Comparison of ENCODE assay signal across 8 cellular contexts in the genomic region with DNA sequence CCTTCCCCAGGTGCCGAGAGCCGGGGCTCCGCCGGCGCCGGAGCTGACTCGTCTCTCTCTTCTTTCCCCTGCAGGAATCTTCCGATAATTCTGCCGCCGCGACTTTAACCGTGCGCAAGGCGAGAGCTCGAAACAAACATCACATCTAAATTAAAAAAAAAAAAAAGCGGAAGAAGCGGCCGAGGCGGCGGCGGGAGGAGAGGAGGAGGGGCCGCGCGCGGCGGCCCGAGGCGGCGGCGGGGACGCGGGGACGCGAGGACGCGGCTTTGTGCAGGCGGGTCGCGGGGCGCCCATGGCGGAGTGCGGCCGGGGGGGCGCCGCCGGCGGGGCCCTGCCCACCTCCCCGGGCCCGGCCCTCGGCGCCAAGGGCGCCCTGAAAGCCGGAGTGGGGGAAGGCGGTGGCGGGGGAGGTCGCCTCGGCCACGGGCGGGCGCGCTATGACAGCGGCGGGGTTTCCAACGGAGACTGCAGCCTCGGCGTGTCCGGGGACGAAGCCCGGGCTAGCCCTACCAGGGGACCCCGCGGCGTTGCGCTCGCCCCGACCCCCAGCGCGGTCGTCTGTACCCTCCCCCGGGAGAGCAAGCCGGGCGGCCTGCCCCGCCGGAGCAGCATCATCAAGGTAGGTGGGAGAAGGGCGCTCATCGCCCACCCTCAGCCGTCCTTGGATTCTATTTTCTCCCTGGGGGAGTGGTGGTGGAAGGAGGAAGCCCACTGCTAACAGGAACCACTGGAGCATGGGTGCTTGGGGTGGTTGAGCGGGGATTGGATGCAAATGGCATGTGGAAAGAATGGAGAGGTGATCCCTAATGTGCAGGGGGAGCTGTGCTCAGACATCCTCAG. TPM values are rescaled to one million over a fixed set of nuclear protein-coding genes. Genes with fewer than 3 reads are reported as not detected.
DNase-seq lines count a peak whose midpoint lies in the region; ATAC-seq and TF ChIP-seq lines count a peak whose summit lies in the region.

A gene (plus strand): TSS at position 208 of the 840 bp plus-strand sequence. CDS start 85 bp downstream, at position 293.

- peak; percentile 80 for DNase-seq in GM13976 (ENCODE audit: low spot score)
- DNase-seq in MV-4-11 (lab: John Stamatoyannopoulos, UW): peak; percentile 47
- peak; percentile 90 for DNase-seq in activated CD4-positive, alpha-beta T cell treated with anti-CD3 and anti-CD28 coated beads, Interleukin-2, amount 10 ng/mL, durations not matched to agents 24 days and 14 days
- peak in 1 of 2 donors; percentile 47 for DNase-seq in dermis microvascular lymphatic vessel endothelial cell (ENCODE audit: low read depth in 2 of 2)
- peak; percentile 38 for DNase-seq in lung (ENCODE audit: low spot score)
- DNase-seq in stimulated activated CD8-positive, alpha-beta memory T cell treated with anti-CD3 and anti-CD28 coated beads, Interleukin-12 subunit alpha, Interleukin-12 subunit beta, amount 100 ng/mL, for 1 hour (ENCODE audit: low read depth): peak; percentile 45
- no peak for DNase-seq in COR-L47 (lab: John Stamatoyannopoulos, UW)

- TF ChIP-seq CTCF in GM13976 (IDR thresholded peaks at IDR 0.05; ENCODE audit: borderline replicate concordance, control extremely low read depth, extremely low read depth, insufficient read depth, missing control alignments) (no peak), HEK293 (tag by site-specific recombination; IDR thresholded peaks at IDR 0.05) (no peak; the same call in 1 of the 2 replicates), lung (IDR thresholded peaks at IDR 0.05; ENCODE audit: control extremely low read depth, extremely low read depth) (no peak)

- H3K4me3 Mint-ChIP-seq in activated CD4-positive, alpha-beta T cell treated with anti-CD3 and anti-CD28 coated beads, Interleukin-2, amount 10 ng/mL, durations not matched to agents 24 days and 14 days: peak within 1 kb of the TSS; percentile 93

- H3K27ac ChIP-seq in HEK293 (ENCODE audit: extremely low read depth, low read depth, low read length): peak within 1 kb of the TSS; percentile 88
- H3K27ac ChIP-seq in lung (ENCODE audit: low read depth in 1 of 2, low read length in 1 of 2): peak within 1 kb of the TSS; percentile 80 to 99

- WGBS in lung, 2 donors: 0 to 1% methylated on average over 63 to 87 of the region's 87 CpGs

- intact Hi-C loops in activated CD4-positive, alpha-beta T cell treated with anti-CD3 and anti-CD28 coated beads, Interleukin-2, amount 10 ng/mL, durations not matched to agents 24 days and 14 days (cut with micrococcal nuclease): loop anchor here (1.0 to 10.0 kb wide), 8 partner anchors 60 to 860 kb away; a partner anchor contains a TSS

- no peaks in the 10 kb centered on the region for H3K9me3 Mint-ChIP-seq in activated CD4-positive, alpha-beta T cell treated with anti-CD3 and anti-CD28 coated beads, Interleukin-2, amount 10 ng/mL, durations not matched to agents 24 days and 14 days

- in situ Hi-C loops in GM13976 (cut with MboI; ENCODE audit: low sequenced_read_pairs, unreplicated experiment): no loop called here

- POLR2A ChIA-PET in HEK293 (lab: Yijun Ruan, JAX): interaction anchor here (0.6 to 0.7 kb wide), 3 partner anchors 17 to 125 kb away, joined by 3 to 7 read pairs (median 4); no protein-coding TSS in a partner anchor

- peak within 1 kb of the TSS; percentile 98 for H3K27ac Mint-ChIP-seq in activated CD4-positive, alpha-beta T cell treated with anti-CD3 and anti-CD28 coated beads, Interleukin-2, amount 10 ng/mL, durations not matched to agents 24 days and 14 days

- CTCF ChIA-PET in HEK293 (lab: Yijun Ruan, JAX): interaction anchor here (0.6 to 1.6 kb wide), 13 partner anchors 9 to 619 kb away, joined by 3 to 8 read pairs (median 3); no protein-coding TSS in a partner anchor

- H3K27me3 ChIP-seq in lung (ENCODE audit: control insufficient read depth, insufficient read depth): no peaks in the 10 kb centered on the region

- peaks cover 40% of the 10 kb centered on the region for H3K4me1 Mint-ChIP-seq in activated CD4-positive, alpha-beta T cell treated with anti-CD3 and anti-CD28 coated beads, Interleukin-2, amount 10 ng/mL, durations not matched to agents 24 days and 14 days

- H3K36me3 ChIP-seq in HEK293 (ENCODE audit: control insufficient read depth in 2 of 2, insufficient read depth in 1 of 2, low read length in 2 of 2) (no peaks in the 10 kb centered on the region), lung (ENCODE audit: control insufficient read depth in 2 of 2, insufficient read depth in 2 of 2, low read length in 2 of 2) (no peaks in the 10 kb centered on the region)

- H3K27me3 Mint-ChIP-seq in activated CD4-positive, alpha-beta T cell treated with anti-CD3 and anti-CD28 coated beads, Interleukin-2, amount 10 ng/mL, durations not matched to agents 24 days and 14 days: peaks cover 5% of the 10 kb centered on the region

- peak within 1 kb of the TSS; percentile 80 for H3K4me3 ChIP-seq in HEK293 (ENCODE audit: low read depth, low read length)
- peak within 1 kb of the TSS; percentile 74 for H3K4me3 ChIP-seq in lung

- ATAC-seq in lung (ENCODE audit: insufficient read depth, low FRiP score): peak; percentile 74

- H3K9me3 ChIP-seq in HEK293 (ENCODE audit: control insufficient read depth, insufficient read depth, low read depth, low read length) (no peaks in the 10 kb centered on the region), lung (ENCODE audit: control insufficient read depth in 2 of 2, insufficient read depth in 1 of 2, low read length in 1 of 2) (no peaks in the 10 kb centered on the region)

- no peaks in the 10 kb centered on the region for H3K36me3 Mint-ChIP-seq in activated CD4-positive, alpha-beta T cell treated with anti-CD3 and anti-CD28 coated beads, Interleukin-2, amount 10 ng/mL, durations not matched to agents 24 days and 14 days (ENCODE audit: low read depth)

- H3K4me1 ChIP-seq in HEK293 (ENCODE audit: control insufficient read depth, insufficient read depth, low read length) (peaks cover 19% of the 10 kb centered on the region), lung (ENCODE audit: control insufficient read depth in 2 of 2, insufficient read depth in 2 of 2, low read length in 2 of 2) (peaks cover 0 to 7% of the 10 kb centered on the region in 2 donors)

TF ChIP-seq in HEK293, 187 proteins besides CTCF, POLR2A, EP300 and RAD21 (continues in another document):
- TF ChIP-seq, protein P1, sequence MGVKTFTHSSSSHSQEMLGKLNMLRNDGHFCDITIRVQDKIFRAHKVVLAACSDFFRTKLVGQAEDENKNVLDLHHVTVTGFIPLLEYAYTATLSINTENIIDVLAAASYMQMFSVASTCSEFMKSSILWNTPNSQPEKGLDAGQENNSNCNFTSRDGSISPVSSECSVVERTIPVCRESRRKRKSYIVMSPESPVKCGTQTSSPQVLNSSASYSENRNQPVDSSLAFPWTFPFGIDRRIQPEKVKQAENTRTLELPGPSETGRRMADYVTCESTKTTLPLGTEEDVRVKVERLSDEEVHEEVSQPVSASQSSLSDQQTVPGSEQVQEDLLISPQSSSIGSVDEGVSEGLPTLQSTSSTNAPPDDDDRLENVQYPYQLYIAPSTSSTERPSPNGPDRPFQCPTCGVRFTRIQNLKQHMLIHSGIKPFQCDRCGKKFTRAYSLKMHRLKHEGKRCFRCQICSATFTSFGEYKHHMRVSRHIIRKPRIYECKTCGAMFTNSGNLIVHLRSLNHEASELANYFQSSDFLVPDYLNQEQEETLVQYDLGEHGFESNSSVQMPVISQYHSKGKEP (tag by site-specific recombination; IDR thresholded peaks at IDR 0.05): no peak
- peak; percentile 20; the same call in 1 of the 2 replicates for TF ChIP-seq ZXDB (tag by site-specific recombination; IDR thresholded peaks at IDR 0.05)
- no peak for TF ChIP-seq ZNF561 (tag by site-specific recombination; IDR thresholded peaks at IDR 0.05; ENCODE audit: borderline replicate concordance)
- 0 out of 2 replicates have a peak, but pooled peaks have one; percentile 26 for TF ChIP-seq ZEB2 (tag by site-specific recombination; IDR thresholded peaks at IDR 0.05)
- TF ChIP-seq ZNF792 (tag by site-specific recombination; IDR thresholded peaks at IDR 0.05): no peak
- no peak for TF ChIP-seq ZNF10 (tag by site-specific recombination; IDR thresholded peaks at IDR 0.05)
- no peak; the same call in 1 of the 2 replicates for TF ChIP-seq SP7 (tag by site-specific recombination; IDR thresholded peaks at IDR 0.05)
- no peak for TF ChIP-seq ZNF701 (tag by site-specific recombination; IDR thresholded peaks at IDR 0.05)
- TF ChIP-seq ZNF707 (tag by site-specific recombination; IDR thresholded peaks at IDR 0.05): no peak
- TF ChIP-seq, protein P2, sequence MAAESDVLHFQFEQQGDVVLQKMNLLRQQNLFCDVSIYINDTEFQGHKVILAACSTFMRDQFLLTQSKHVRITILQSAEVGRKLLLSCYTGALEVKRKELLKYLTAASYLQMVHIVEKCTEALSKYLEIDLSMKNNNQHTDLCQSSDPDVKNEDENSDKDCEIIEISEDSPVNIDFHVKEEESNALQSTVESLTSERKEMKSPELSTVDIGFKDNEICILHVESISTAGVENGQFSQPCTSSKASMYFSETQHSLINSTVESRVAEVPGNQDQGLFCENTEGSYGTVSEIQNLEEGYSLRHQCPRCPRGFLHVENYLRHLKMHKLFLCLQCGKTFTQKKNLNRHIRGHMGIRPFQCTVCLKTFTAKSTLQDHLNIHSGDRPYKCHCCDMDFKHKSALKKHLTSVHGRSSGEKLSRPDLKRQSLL (tag by site-specific recombination; IDR thresholded peaks at IDR 0.05): 0 out of 2 replicates have a peak, but pooled peaks have one; percentile 34
- TF ChIP-seq, protein P3, sequence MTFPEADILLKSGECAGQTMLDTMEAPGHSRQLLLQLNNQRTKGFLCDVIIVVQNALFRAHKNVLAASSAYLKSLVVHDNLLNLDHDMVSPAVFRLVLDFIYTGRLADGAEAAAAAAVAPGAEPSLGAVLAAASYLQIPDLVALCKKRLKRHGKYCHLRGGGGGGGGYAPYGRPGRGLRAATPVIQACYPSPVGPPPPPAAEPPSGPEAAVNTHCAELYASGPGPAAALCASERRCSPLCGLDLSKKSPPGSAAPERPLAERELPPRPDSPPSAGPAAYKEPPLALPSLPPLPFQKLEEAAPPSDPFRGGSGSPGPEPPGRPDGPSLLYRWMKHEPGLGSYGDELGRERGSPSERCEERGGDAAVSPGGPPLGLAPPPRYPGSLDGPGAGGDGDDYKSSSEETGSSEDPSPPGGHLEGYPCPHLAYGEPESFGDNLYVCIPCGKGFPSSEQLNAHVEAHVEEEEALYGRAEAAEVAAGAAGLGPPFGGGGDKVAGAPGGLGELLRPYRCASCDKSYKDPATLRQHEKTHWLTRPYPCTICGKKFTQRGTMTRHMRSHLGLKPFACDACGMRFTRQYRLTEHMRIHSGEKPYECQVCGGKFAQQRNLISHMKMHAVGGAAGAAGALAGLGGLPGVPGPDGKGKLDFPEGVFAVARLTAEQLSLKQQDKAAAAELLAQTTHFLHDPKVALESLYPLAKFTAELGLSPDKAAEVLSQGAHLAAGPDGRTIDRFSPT (tag by site-specific recombination; IDR thresholded peaks at IDR 0.05): no peak

RNA-seq across cellular contexts. Expression of the gene that starts here (rescaled TPM):
- total RNA-seq in activated CD4-positive, alpha-beta T cell treated with anti-CD3 and anti-CD28 coated beads, Interleukin-2, amount 10 ng/mL, durations not matched to agents 24 days and 14 days: 14.8 and 15.2 TPM in 2 replicates
- total RNA-seq in dermis microvascular lymphatic vessel endothelial cell (8.2 and 10.7 TPM in 2 replicates), lung (10 to 100 TPM in 1 of 2 donors, 1 to 10 TPM in 1; 7.9 to 16.7 TPM)
- polyA plus RNA-seq in lung: 1 to 10 TPM; 1.0 to 6.3 TPM
